Comparison of ENCODE assay signal across 27 cellular contexts in genomic region chr1:106120789-106121188, GRCh38.
"Had no signal": no experiment of that assay in that cellular context is flagged by ENCODE, and none has a peak within 500 bp of the region (broad histone marks: within the 10 kb centered on the region; RNA-seq: fewer than 3 reads in every experiment).

No MANE protein-coding gene starts in this region.

- H3K4me1 ChIP-seq: stomach, suprapubic skin, testis, thyroid gland, tibial artery, tibial nerve, transverse colon, upper lobe of left lung, upper lobe of right lung, uterus, vagina had no signal

- H3K27ac Mint-ChIP-seq: stimulated activated memory B cell treated with anti-CD40 and anti-IgM and Interleukin-4, amounts not matched to agents 10 μg/mL and 1 μg/mL and 100 μg/mL, for 72 hours; stimulated activated naive B cell treated with anti-CD40 and anti-IgM and Interleukin-4, amounts not matched to agents 10 μg/mL and 1 μg/mL and 100 μg/mL, for 72 hours; stimulated activated naive CD8-positive, alpha-beta T cell treated with anti-CD3 and anti-CD28 coated beads, Interleukin-15, amount 100 ng/mL, for 72 hours; stimulated activated naive CD8-positive, alpha-beta T cell treated with anti-CD3 and anti-CD28 coated beads, Interleukin-15, Interleukin-2, amounts not matched to agents 100 ng/mL and 50 ng/mL, for 24 hours; type B pancreatic cell had no signal

- H3K4me3 Mint-ChIP-seq: stimulated activated memory B cell treated with anti-CD40 and anti-IgM and Interleukin-4, amounts not matched to agents 10 μg/mL and 1 μg/mL and 100 μg/mL, for 72 hours; stimulated activated naive B cell treated with anti-CD40 and anti-IgM and Interleukin-4, amounts not matched to agents 10 μg/mL and 1 μg/mL and 100 μg/mL, for 72 hours; stimulated activated naive CD8-positive, alpha-beta T cell treated with anti-CD3 and anti-CD28 coated beads, Interleukin-15, amount 100 ng/mL, for 72 hours; stimulated activated naive CD8-positive, alpha-beta T cell treated with anti-CD3 and anti-CD28 coated beads, Interleukin-15, Interleukin-2, amounts not matched to agents 100 ng/mL and 50 ng/mL, for 24 hours; type B pancreatic cell had no signal

- ATAC-seq: stimulated activated memory B cell treated with anti-CD40 and anti-IgM and Interleukin-4, amounts not matched to agents 10 μg/mL and 1 μg/mL and 100 μg/mL, for 72 hours; stimulated activated naive B cell treated with anti-CD40 and anti-IgM and Interleukin-4, amounts not matched to agents 10 μg/mL and 1 μg/mL and 100 μg/mL, for 72 hours; stimulated activated naive CD8-positive, alpha-beta T cell treated with anti-CD3 and anti-CD28 coated beads, Interleukin-15, amount 100 ng/mL, for 72 hours; stimulated activated naive CD8-positive, alpha-beta T cell treated with anti-CD3 and anti-CD28 coated beads, Interleukin-15, Interleukin-2, amounts not matched to agents 100 U/mL and 50 U/mL, for 24 hours had no signal

- DNase-seq: stimulated activated CD4-positive, alpha-beta T cell treated with anti-CD3 and anti-CD28 coated beads, Interleukin-2, amount 100 ng/mL, for 48 hours; stimulated activated CD4-positive, alpha-beta T cell treated with anti-CD3 and anti-CD28 coated beads, Interleukin-4, amount 100 ng/mL, for 1 hour; stimulated activated CD4-positive, alpha-beta T cell treated with anti-CD3 and anti-CD28 coated beads, Interleukin-4, amount 100 ng/mL, for 24 hours; stimulated activated CD4-positive, alpha-beta T cell treated with anti-CD3 and anti-CD28 coated beads, Interleukin-4, amount 100 ng/mL, for 4 hours; stimulated activated CD8-positive, alpha-beta memory T cell treated with anti-CD3 and anti-CD28 coated beads, Interleukin-4, amount 100 ng/mL, for 48 hours; stimulated activated naive B cell treated with anti-CD40 and anti-IgM and Interleukin-4, amounts not matched to agents 10 μg/mL and 1 μg/mL and 100 μg/mL, for 72 hours; stimulated activated naive CD4-positive, alpha-beta T cell; stimulated activated naive CD4-positive, alpha-beta T cell treated with Interleukin-2 at 50 U/mL for 16 hours; stimulated activated naive CD8-positive, alpha-beta T cell treated with anti-CD3 and anti-CD28 coated beads, Interleukin-15, amount 100 ng/mL, for 72 hours; stimulated activated naive CD8-positive, alpha-beta T cell treated with anti-CD3 and anti-CD28 coated beads, Interleukin-15, Interleukin-2, amounts not matched to agents 100 U/mL and 50 U/mL, for 24 hours; stomach; substantia nigra; testis; thyroid gland; tibial artery; transverse colon; trophoblast cell; upper lobe of left lung; upper lobe of right lung; uterus had no signal

- H3K36me3 Mint-ChIP-seq: stimulated activated memory B cell treated with anti-CD40 and anti-IgM and Interleukin-4, amounts not matched to agents 10 μg/mL and 1 μg/mL and 100 μg/mL, for 72 hours; stimulated activated naive B cell treated with anti-CD40 and anti-IgM and Interleukin-4, amounts not matched to agents 10 μg/mL and 1 μg/mL and 100 μg/mL, for 72 hours; type B pancreatic cell had no signal

- H3K4me1 Mint-ChIP-seq: stimulated activated memory B cell treated with anti-CD40 and anti-IgM and Interleukin-4, amounts not matched to agents 10 μg/mL and 1 μg/mL and 100 μg/mL, for 72 hours; stimulated activated naive B cell treated with anti-CD40 and anti-IgM and Interleukin-4, amounts not matched to agents 10 μg/mL and 1 μg/mL and 100 μg/mL, for 72 hours; stimulated activated naive CD8-positive, alpha-beta T cell treated with anti-CD3 and anti-CD28 coated beads, Interleukin-15, amount 100 ng/mL, for 72 hours had no signal

- H3K27ac ChIP-seq: stomach, suprapubic skin, testis, thoracic aorta, thyroid gland, tibial artery, tibial nerve, transverse colon, upper lobe of left lung, upper lobe of right lung, uterus, vagina had no signal

- H3K9me3 Mint-ChIP-seq: type B pancreatic cell had no signal

- H3K27me3 ChIP-seq: stomach, suprapubic skin, testis, thyroid gland, tibial artery, tibial nerve, transverse colon, upper lobe of left lung, upper lobe of right lung, uterus, vagina had no signal

- H3K36me3 ChIP-seq: stomach, suprapubic skin, thoracic aorta, thyroid gland, tibial artery, tibial nerve, transverse colon, upper lobe of left lung, upper lobe of right lung, uterus, vagina had no signal

- H3K9me3 ChIP-seq: suprapubic skin, testis, thyroid gland, transverse colon, upper lobe of right lung, uterus, vagina had no signal

- H3K4me3 ChIP-seq: stomach, suprapubic skin, testis, thoracic aorta, thyroid gland, tibial artery, tibial nerve, transverse colon, upper lobe of left lung, upper lobe of right lung, uterus, vagina had no signal
